In the genomic region with DNA sequence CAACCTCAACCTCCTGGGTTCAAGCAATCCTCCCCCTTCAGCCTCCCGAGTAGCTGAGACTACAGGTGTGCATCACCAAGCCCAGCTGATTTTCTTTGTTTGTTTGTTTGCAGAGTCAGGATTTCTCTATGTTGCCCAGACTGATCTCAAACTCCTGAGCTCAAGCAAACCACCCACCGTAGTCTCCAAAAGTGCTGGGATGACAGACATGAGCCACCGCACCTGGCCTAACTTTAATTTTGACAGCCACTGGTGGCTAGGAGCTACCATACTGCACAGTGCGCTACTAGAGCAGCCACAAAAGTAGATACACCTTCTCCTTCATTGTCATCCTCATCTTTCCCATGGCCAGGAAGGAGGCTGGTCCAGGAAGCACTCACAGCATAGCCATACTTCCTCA, we compare ENCODE assay signal across 28 cellular contexts. TPM values are rescaled to one million over a fixed set of nuclear protein-coding genes. Genes with fewer than 3 reads are reported as not detected.
"Had no signal": no experiment of that assay in that cellular context is flagged by ENCODE, and none has a peak within 500 bp of the region (broad histone marks: within the 10 kb centered on the region; RNA-seq: fewer than 3 reads in every experiment).

No MANE protein-coding gene starts in this region.

- H3K27me3 ChIP-seq: ascending aorta had no signal

- H3K9me3 ChIP-seq: ascending aorta had no signal

- H3K4me3 ChIP-seq: ascending aorta, cardiac muscle cell had no signal

- DNase-seq: activated B cell treated with CpG ODN at 0.5 μM for 24 hours; activated CD4-positive, alpha-beta memory T cell treated with anti-CD3 and anti-CD28 coated beads, Interleukin-2, amount 10 ng/mL, durations not matched to agents 7 days and 5 days; activated CD4-positive, alpha-beta T cell treated with anti-CD3 and anti-CD28 coated beads for 4 hours; activated CD4-positive, alpha-beta T cell treated with anti-CD3 and anti-CD28 coated beads, Interleukin-2, amount 10 ng/mL, durations not matched to agents 24 days and 14 days; activated CD4-positive, alpha-beta T cell treated with anti-CD3 and anti-CD28 coated beads, Interleukin-2, amount 50 U/mL, for 48 hours; activated CD4-positive, CD25-positive, alpha-beta regulatory T cell treated with anti-CD3 and anti-CD28 coated beads, Interleukin-2, amount 50 U/mL, for 72 hours; activated CD8-positive, alpha-beta memory T cell treated with anti-CD3 and anti-CD28 coated beads for 24 hours; activated CD8-positive, alpha-beta memory T cell treated with anti-CD3 and anti-CD28 coated beads, Interleukin-2, amount 10 ng/mL, durations not matched to agents 7 days and 5 days; activated CD8-positive, alpha-beta memory T cell treated with anti-CD3 and anti-CD28 coated beads, Interleukin-2, amount 50 U/mL, for 48 hours; activated CD8-positive, alpha-beta T cell treated with anti-CD3 and anti-CD28 coated beads, Interleukin-2, amount 10 ng/mL, durations not matched to agents 7 days and 5 days; activated effector memory CD4-positive, alpha-beta T cell treated with Interleukin-2 at 50 U/mL for 16 hours; activated gamma-delta T cell; activated naive CD4-positive, alpha-beta T cell treated with anti-CD3 and anti-CD28 coated beads, Interleukin-2, amount 10 ng/mL, durations not matched to agents 7 days and 5 days; activated naive CD4-positive, alpha-beta T cell treated with Interleukin-2 at 50 U/mL for 16 hours; activated naive CD8-positive, alpha-beta T cell treated with anti-CD3 and anti-CD28 coated beads, Interleukin-2, amount 10 ng/mL, durations not matched to agents 7 days and 5 days; activated naive CD8-positive, alpha-beta T cell treated with anti-CD3 and anti-CD28 coated beads, Interleukin-2, amount 50 U/mL, for 24 hours; activated T-cell treated with anti-CD3 and anti-CD28 coated beads, Interleukin-2, amount 50 U/mL, for 24 hours; activated T-cell treated with anti-CD3 and anti-CD28 coated beads, Interleukin-2, amount 50 U/mL, for 48 hours; amygdala; anterior cingulate cortex; caudate nucleus; cerebellar nuclear complex; T-helper 1 cell; T-helper 2 cell; T-helper 9 cell had no signal

- H3K36me3 ChIP-seq: ascending aorta, cardiac muscle cell had no signal

- H3K27ac ChIP-seq: ascending aorta, cardiac muscle cell, VCaP had no signal

- H3K4me1 ChIP-seq: ascending aorta had no signal

RNA-seq across cellular contexts. Expression of a gene that starts 31.2 kb away (rescaled TPM):
- total RNA-seq: ascending aorta had no signal
